26 cellular contexts compared by ENCODE assay signal in the genomic region with DNA sequence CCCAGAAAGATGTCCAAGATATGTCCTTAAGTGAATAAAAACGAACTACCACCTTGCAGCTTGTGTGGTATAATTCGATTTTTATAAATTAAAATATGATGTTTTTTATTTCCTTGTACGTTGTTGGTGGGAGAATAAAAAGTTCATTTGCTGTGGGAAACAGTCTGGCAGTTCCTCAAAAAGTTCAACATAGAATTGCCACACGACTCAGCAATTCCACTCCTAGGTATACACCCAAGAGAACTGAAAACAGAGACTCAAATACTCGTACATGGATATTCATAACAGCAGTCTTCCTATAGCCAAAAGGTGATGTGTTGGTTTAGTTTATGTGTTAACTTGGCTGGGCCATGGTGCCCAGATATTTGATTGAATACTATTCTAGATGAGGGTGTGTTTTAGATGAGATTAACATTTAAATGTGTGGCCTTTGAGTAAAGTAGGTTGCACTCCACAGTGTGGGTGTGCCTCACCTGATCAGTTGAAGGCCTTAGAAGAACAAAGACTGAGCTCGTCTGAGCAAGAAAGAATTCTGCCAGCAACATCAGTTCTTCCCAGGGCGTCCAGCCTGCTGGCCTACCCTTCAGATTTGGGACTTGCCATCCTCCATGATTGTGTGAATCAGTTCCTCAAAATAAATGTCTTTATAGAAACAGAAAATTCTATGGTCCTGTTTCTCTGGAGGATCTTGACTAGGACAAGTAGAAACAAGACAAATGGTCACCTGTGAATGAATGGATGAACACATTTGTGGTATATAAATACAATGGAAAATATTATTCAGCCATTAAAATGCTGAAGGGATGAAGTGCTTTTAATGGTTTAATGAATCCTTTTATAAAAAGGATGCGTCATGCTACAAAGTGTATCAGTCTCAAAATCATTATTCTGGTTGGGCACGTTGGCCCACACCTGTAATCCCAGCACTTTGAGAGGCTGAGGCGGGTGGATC. TPM values are rescaled to one million over a fixed set of nuclear protein-coding genes. Genes with fewer than 3 reads are reported as not detected.
DNase-seq lines count a peak whose midpoint lies in the region; ATAC-seq, FAIRE-seq and TF ChIP-seq lines count a peak whose summit lies in the region.
"Had no signal": no experiment of that assay in that cellular context is flagged by ENCODE, and none has a peak within 500 bp of the region (broad histone marks: within the 10 kb centered on the region; RNA-seq: fewer than 3 reads in every experiment).

No MANE protein-coding gene starts in this region.

- TF ChIP-seq EP300 in GM12878 (IDR thresholded peaks at IDR 0.05; ENCODE audit: borderline replicate concordance in 1 of 2, control insufficient read depth in 1 of 2, low read depth in 2 of 2, low read length in 2 of 2) = no peak

- no peak for TF ChIP-seq RAD21 in GM12878 (IDR thresholded peaks at IDR 0.05; ENCODE audit: insufficient read depth, low read depth, low read length)

- in situ Hi-C loops in GM12878 (cut with MboI) = no loop called here

- H3K4me3 ChIP-seq in HEK293 (ENCODE audit: low read depth, low read length) = no peak overlapping the region
- no peak overlapping the region for H3K4me3 ChIP-seq in GM12878
- peak overlapping the region in 1 of 2 experiments; percentile 19 for H3K4me3 ChIP-seq in neutrophil (ENCODE audit: low read depth in 1 of 2, low read length in 1 of 2)

- H3K79me2 ChIP-seq in GM12878 (ENCODE audit: control insufficient read depth, insufficient read depth, low read length) = no peaks in the 10 kb centered on the region

- RAD21 ChIA-PET in GM12878 (lab: Charles Lee; ENCODE audit: unreplicated experiment) = no interaction called here

- POLR2A ChIA-PET in HEK293 (lab: Yijun Ruan, JAX) = interaction anchor here (0.6 kb wide), 1 partner anchor 616 kb away, joined by 3 read pairs; no protein-coding TSS in a partner anchor
- POLR2A ChIA-PET in GM12878 (lab: Charles Lee) = no interaction called here

- intact Hi-C loops in GM12878 (cut with micrococcal nuclease; ENCODE audit: unreplicated experiment) = no loop called here
- intact Hi-C loops in sciatic nerve (cut with DNase I) = no loop called here

- BruUV-seq in GM12878 (replicated peaks; lab: Mats Ljungman, UMichigan) = no TSS peak

- FAIRE-seq in GM12878 (lab: Jason Lieb, UNC) = no peak
- FAIRE-seq: small intestine had no signal

- H3K4me1 ChIP-seq in HEK293 (ENCODE audit: control insufficient read depth, insufficient read depth, low read length) (no peaks in the 10 kb centered on the region), GM12878 (ENCODE audit: control insufficient read depth, insufficient read depth, low read length) (no peaks in the 10 kb centered on the region; the same call in 1 of the 2 replicates), neutrophil (ENCODE audit: control insufficient read depth in 1 of 2, insufficient read depth in 1 of 2, low read depth in 1 of 2, low read length in 1 of 2) (peaks cover 95 to 96% of the 10 kb centered on the region in 2 experiments)

- CTCF ChIA-PET in HEK293 (lab: Yijun Ruan, JAX) = interaction anchor here (0.9 kb wide), 1 partner anchor 109 kb away, joined by 3 read pairs; no protein-coding TSS in a partner anchor
- CTCF ChIA-PET in GM12878 (lab: Yijun Ruan, JAX) = interaction anchor here (0.9 kb wide), 1 partner anchor 110 kb away, joined by 3 read pairs; no protein-coding TSS in a partner anchor

- H4K20me1 ChIP-seq in GM12878 (ENCODE audit: control insufficient read depth, insufficient read depth) = no peaks in the 10 kb centered on the region

- TF ChIP-seq POLR2A in GM12878 (IDR thresholded peaks at IDR 0.05; ENCODE audit: low read depth, low read length) = no peak

- 69% methylated on average over 10 of the region's 10 CpGs for WGBS in GM12878 (ENCODE audit: insufficient coverage, insufficient replicate concordance, low lambda C conversion rate, missing lambda C conversion rate)

- H3K36me3 ChIP-seq in HEK293 (ENCODE audit: control insufficient read depth in 2 of 2, insufficient read depth in 1 of 2, low read length in 2 of 2) (no peaks in the 10 kb centered on the region), GM12878 (ENCODE audit: control insufficient read depth in 2 of 2, insufficient read depth in 2 of 2, low read length in 1 of 2) (no peaks in the 10 kb centered on the region), neutrophil (no peaks in the 10 kb centered on the region)

- ATAC-seq in GM12878 = no peak
- no peak for ATAC-seq in sciatic nerve
- no peak for ATAC-seq in GM21515 (IDR thresholded peaks at IDR 0.05; ENCODE audit: unreplicated experiment)

- TF ChIP-seq CTCF in HEK293 (tag by site-specific recombination; IDR thresholded peaks at IDR 0.05) (no peak), GM12878 (IDR thresholded peaks at IDR 0.05 in 2 of 3, conservative IDR thresholded peaks at IDR 0.05 in 1 of 3; ENCODE audit: control insufficient read depth in 2 of 3, extremely low read depth in 1 of 3, insufficient read depth in 1 of 3, low read depth in 3 of 3, low read length in 3 of 3) (no peak), neutrophil (IDR thresholded peaks at IDR 0.05) (no peak)

- H3K9ac ChIP-seq in GM12878 (ENCODE audit: control insufficient read depth, insufficient read depth, low read length) = no peak overlapping the region
- H3K9ac ChIP-seq: KMS-11 had no signal

- H3K4me2 ChIP-seq in GM12878 (ENCODE audit: control insufficient read depth, insufficient read depth) = no peak overlapping the region
- H3K4me2 ChIP-seq: KMS-11 had no signal

- H3K27me3 ChIP-seq in GM12878 (replicated peaks in 1 of 2; ENCODE audit: control insufficient read depth in 2 of 2, insufficient read depth in 2 of 2, low read length in 1 of 2) = no peaks in the 10 kb centered on the region
- H3K27me3 ChIP-seq in neutrophil = no peaks in the 10 kb centered on the region

- H3K9me3 ChIP-seq in HEK293 (ENCODE audit: control insufficient read depth, insufficient read depth, low read depth, low read length) = no peaks in the 10 kb centered on the region
- no peaks in the 10 kb centered on the region for H3K9me3 ChIP-seq in GM12878 (replicated peaks; ENCODE audit: control insufficient read depth, insufficient read depth, low read length)
- H3K9me3 ChIP-seq in neutrophil = no peaks in the 10 kb centered on the region

- SMC1A ChIA-PET in GM12878 (lab: Charles Lee; ENCODE audit: uncharacterized antibody, unreplicated experiment) = interaction anchor here (0.6 to 1.0 kb wide), 2 partner anchors 82 to 110 kb away, joined by 3 to 4 read pairs; no protein-coding TSS in a partner anchor

- no peak for DNase-seq in GM12878 (ENCODE audit: low read depth, low spot score)
- DNase-seq in sciatic nerve (ENCODE audit: low spot score) = no peak
- DNase-seq: activated CD4-positive, CD25-positive, alpha-beta regulatory T cell treated with anti-CD3 and anti-CD28 coated beads, Interleukin-2, amount 50 U/mL, for 72 hours; activated naive CD4-positive, alpha-beta T cell treated with Interleukin-2 at 50 U/mL for 16 hours; activated T-cell treated with anti-CD3 and anti-CD28 coated beads, Interleukin-2, amount 50 U/mL, for 48 hours; CD8-positive, alpha-beta memory T cell; cortex of kidney; DMS53; endodermal cell; HFFc6; mesenchymal stem cell; NCI-H1048; NCI-H187 treated with DMSO at 0.1 percent for 48 hours; NCI-H748 treated with DMSO at 0.1 percent for 48 hours; nucleus accumbens; SHP77; small intestine; stimulated activated CD4-positive, alpha-beta T cell treated with anti-CD3 and anti-CD28 coated beads, Interleukin-2, amount 100 ng/mL, for 48 hours; stimulated activated naive CD4-positive, alpha-beta T cell treated with Interleukin-2 at 50 U/mL for 16 hours; SW 1271 had no signal

- H2AFZ ChIP-seq in GM12878 (ENCODE audit: control insufficient read depth, low read depth, low read length) = no peak overlapping the region

- H3K27ac ChIP-seq in HEK293 (ENCODE audit: extremely low read depth, low read depth, low read length) (no peak overlapping the region), GM12878 (ENCODE audit: control insufficient read depth, insufficient read depth) (no peak overlapping the region), neutrophil (peak overlapping the region; percentile 81)
- H3K27ac ChIP-seq: KMS-11 had no signal

RNA-seq across cellular contexts. Expression of a gene that starts 5.1 kb away (rescaled TPM):
- total RNA-seq in GM12878 (2013; cell fraction: nucleolus; rRNA removed) = 71.4 and 71.6 TPM in 2 replicates
- total RNA-seq in GM12878 (2014; rRNA removed) = 46.7 and 51.8 TPM in 2 replicates
- total RNA-seq in GM12878 (2014; rRNA removed; fragmentation: Illumina TruSeq; extraction: Trizol) = 60.4 and 61.4 TPM in 2 replicates
- 52.0 and 54.3 TPM in 2 replicates for total RNA-seq in GM12878 (2021)
- 19.8 TPM for polyA plus RNA-seq in GM12878 (2011; ENCODE audit: low read depth)
- polyA plus RNA-seq in GM12878 (2011; rRNA removed) = 55.6 and 96.0 TPM in 2 replicates
- 28.4 and 28.7 TPM in 2 replicates for polyA plus RNA-seq in GM12878 (2011; cell fraction: cytosol; rRNA removed)
- polyA plus RNA-seq in GM12878 (2011; cell fraction: nucleus; rRNA removed) = 16.5 and 26.0 TPM in 2 replicates
- polyA plus RNA-seq in GM12878 (2012) = 37.3 and 39.8 TPM in 2 replicates
- polyA plus RNA-seq in GM12878 (2014; fragmentation: Illumina TruSeq; extraction: Trizol) = 67.8 and 74.6 TPM in 2 replicates
- polyA plus RNA-seq in GM12878 (2014; fragmentation: Nextera tagmentation; extraction: Ambion mirVana) = 10 to 100 TPM; 29.4 to 44.5 TPM
- 50.9 and 61.1 TPM in 2 replicates for polyA plus RNA-seq in GM12878 (2014; rRNA removed)
- 10 to 100 TPM; 94.2 to 97.7 TPM for polyA plus RNA-seq in GM12878 (2016; fragmentation: Nextera tagmentation; extraction: Ambion mirVana)
- 20.5 and 20.7 TPM in 2 replicates for polyA minus RNA-seq in GM12878 (2011; rRNA and poly(A)+ RNA removed)
- polyA minus RNA-seq in GM12878 (2011; cell fraction: cytosol; rRNA and poly(A)+ RNA removed) = 9.4 and 11.6 TPM in 2 replicates
- polyA minus RNA-seq in GM12878 (2011; cell fraction: nucleus; rRNA and poly(A)+ RNA removed) = 16.1 and 22.9 TPM in 2 replicates
- 32.7 TPM for total RNA-seq in sciatic nerve

RNA-seq across cellular contexts. Expression of a gene that starts 16.9 kb away (rescaled TPM):
- 0.06 TPM in 1 of 2 replicates, not detected in the other for total RNA-seq in GM12878 (2013; cell fraction: nucleolus; rRNA removed)
- total RNA-seq in GM12878 (2014; rRNA removed) (under 0.01 TPM in 1 of 2 replicates, not detected in the other), GM12878 (2014; rRNA removed; fragmentation: Illumina TruSeq; extraction: Trizol) (0.04 and 0.05 TPM in 2 replicates), GM12878 (2021) (0.05 TPM in 2 replicates), sciatic nerve (1.4 TPM)
- not detected for polyA plus RNA-seq in GM12878 (2011; ENCODE audit: low read depth)
- polyA plus RNA-seq in GM12878 (2011; rRNA removed) (not detected in 2 replicates), GM12878 (2014; fragmentation: Illumina TruSeq; extraction: Trizol) (0.01 and 0.03 TPM in 2 replicates), GM12878 (2014; fragmentation: Nextera tagmentation; extraction: Ambion mirVana) (not detected), GM12878 (2014; rRNA removed) (0.06 TPM in 1 of 2 replicates, not detected in the other), GM12878 (2016; fragmentation: Nextera tagmentation; extraction: Ambion mirVana) (not detected)
- polyA plus RNA-seq in GM12878 (2011; cell fraction: cytosol; rRNA removed) = not detected in 2 replicates
- not detected in 2 replicates for polyA plus RNA-seq in GM12878 (2011; cell fraction: nucleus; rRNA removed)
- 0.03 TPM in 1 of 2 replicates, not detected in the other for polyA plus RNA-seq in GM12878 (2012)
- not detected in 2 replicates for polyA minus RNA-seq in GM12878 (2011; rRNA and poly(A)+ RNA removed)
- polyA minus RNA-seq in GM12878 (2011; cell fraction: cytosol; rRNA and poly(A)+ RNA removed) = not detected in 2 replicates
- polyA minus RNA-seq in GM12878 (2011; cell fraction: nucleus; rRNA and poly(A)+ RNA removed) = not detected in 2 replicates
- total RNA-seq: HFFc6, myocyte had no signal
- polyA plus RNA-seq: CD8-positive, alpha-beta memory T cell had no signal

RNA-seq across cellular contexts. Expression of a gene that starts 26.9 kb away (rescaled TPM):
- total RNA-seq in GM12878 (2013; cell fraction: nucleolus; rRNA removed) = 3.6 and 3.9 TPM in 2 replicates
- total RNA-seq in GM12878 (2014; rRNA removed) (0.28 and 0.33 TPM in 2 replicates), GM12878 (2014; rRNA removed; fragmentation: Illumina TruSeq; extraction: Trizol) (0.41 and 0.54 TPM in 2 replicates), GM12878 (2021) (0.48 and 0.59 TPM in 2 replicates), sciatic nerve (0.89 TPM)
- polyA plus RNA-seq in GM12878 (2011; ENCODE audit: low read depth) = 0.10 TPM
- polyA plus RNA-seq in GM12878 (2011; rRNA removed) (0.39 and 0.69 TPM in 2 replicates), GM12878 (2014; fragmentation: Illumina TruSeq; extraction: Trizol) (0.29 and 0.54 TPM in 2 replicates), GM12878 (2014; fragmentation: Nextera tagmentation; extraction: Ambion mirVana) (under 1 TPM; 0.08 to 0.09 TPM), GM12878 (2014; rRNA removed) (0.20 and 0.32 TPM in 2 replicates), GM12878 (2016; fragmentation: Nextera tagmentation; extraction: Ambion mirVana) (under 1 TPM; 0.16 to 0.25 TPM)
- 0.09 and 0.10 TPM in 2 replicates for polyA plus RNA-seq in GM12878 (2011; cell fraction: cytosol; rRNA removed)
- 0.38 and 0.46 TPM in 2 replicates for polyA plus RNA-seq in GM12878 (2011; cell fraction: nucleus; rRNA removed)
- 0.22 TPM in 2 replicates for polyA plus RNA-seq in GM12878 (2012)
- polyA minus RNA-seq in GM12878 (2011; rRNA and poly(A)+ RNA removed) = 1.1 TPM in 2 replicates
- 0.62 TPM in 1 of 2 replicates, not detected in the other for polyA minus RNA-seq in GM12878 (2011; cell fraction: cytosol; rRNA and poly(A)+ RNA removed)
- 0.24 and 0.57 TPM in 2 replicates for polyA minus RNA-seq in GM12878 (2011; cell fraction: nucleus; rRNA and poly(A)+ RNA removed)

RNA-seq across cellular contexts. Expression of a gene that starts 30.9 kb away (rescaled TPM):
- total RNA-seq in GM12878 (2013; cell fraction: nucleolus; rRNA removed) = 1.2 and 1.3 TPM in 2 replicates
- total RNA-seq in GM12878 (2014; rRNA removed) (1.0 and 1.2 TPM in 2 replicates), GM12878 (2014; rRNA removed; fragmentation: Illumina TruSeq; extraction: Trizol) (2.0 and 2.4 TPM in 2 replicates), GM12878 (2021) (1.9 and 2.2 TPM in 2 replicates), sciatic nerve (3.5 TPM)
- polyA plus RNA-seq in GM12878 (2011; ENCODE audit: low read depth) = 0.79 TPM
- polyA plus RNA-seq in GM12878 (2011; rRNA removed) (0.50 and 0.57 TPM in 2 replicates), GM12878 (2014; fragmentation: Illumina TruSeq; extraction: Trizol) (2.4 and 3.1 TPM in 2 replicates), GM12878 (2014; fragmentation: Nextera tagmentation; extraction: Ambion mirVana) (1 to 10 TPM; 2.2 to 3.0 TPM), GM12878 (2014; rRNA removed) (1.5 and 2.4 TPM in 2 replicates), GM12878 (2016; fragmentation: Nextera tagmentation; extraction: Ambion mirVana) (1 to 10 TPM; 1.6 to 2.2 TPM)
- 0.61 and 0.69 TPM in 2 replicates for polyA plus RNA-seq in GM12878 (2011; cell fraction: cytosol; rRNA removed)
- 0.32 and 0.46 TPM in 2 replicates for polyA plus RNA-seq in GM12878 (2011; cell fraction: nucleus; rRNA removed)
- polyA plus RNA-seq in GM12878 (2012) = 1.4 and 1.6 TPM in 2 replicates
- 1.2 and 1.5 TPM in 2 replicates for polyA minus RNA-seq in GM12878 (2011; rRNA and poly(A)+ RNA removed)
- polyA minus RNA-seq in GM12878 (2011; cell fraction: cytosol; rRNA and poly(A)+ RNA removed) = not detected in 2 replicates
- 0.60 and 1.1 TPM in 2 replicates for polyA minus RNA-seq in GM12878 (2011; cell fraction: nucleus; rRNA and poly(A)+ RNA removed)
- total RNA-seq: CD8-positive, alpha-beta memory T cell; endodermal cell; HFFc6; HT1080; myocyte had no signal
- polyA plus RNA-seq: CD8-positive, alpha-beta memory T cell had no signal

RNA-seq across cellular contexts. Expression of a gene that starts 44.3 kb away (rescaled TPM):
- total RNA-seq in GM12878 (2013; cell fraction: nucleolus; rRNA removed) = 0.25 and 0.39 TPM in 2 replicates
- total RNA-seq in GM12878 (2014; rRNA removed) (0.22 and 0.34 TPM in 2 replicates), GM12878 (2014; rRNA removed; fragmentation: Illumina TruSeq; extraction: Trizol) (0.22 and 0.37 TPM in 2 replicates), GM12878 (2021) (0.13 and 0.28 TPM in 2 replicates), sciatic nerve (2.6 TPM)
- polyA plus RNA-seq in GM12878 (2011; ENCODE audit: low read depth) = not detected
- polyA plus RNA-seq in GM12878 (2011; rRNA removed) (0.16 and 0.19 TPM in 2 replicates), GM12878 (2014; fragmentation: Illumina TruSeq; extraction: Trizol) (0.25 and 0.93 TPM in 2 replicates), GM12878 (2014; fragmentation: Nextera tagmentation; extraction: Ambion mirVana) (under 1 TPM; 0.37 to 0.66 TPM), GM12878 (2014; rRNA removed) (0.18 and 0.58 TPM in 2 replicates), GM12878 (2016; fragmentation: Nextera tagmentation; extraction: Ambion mirVana) (under 1 TPM; 0.43 to 0.48 TPM)
- polyA plus RNA-seq in GM12878 (2011; cell fraction: cytosol; rRNA removed) = 0.18 and 0.27 TPM in 2 replicates
- 0.19 and 0.25 TPM in 2 replicates for polyA plus RNA-seq in GM12878 (2011; cell fraction: nucleus; rRNA removed)
- polyA plus RNA-seq in GM12878 (2012) = 0.32 and 0.37 TPM in 2 replicates
- 0.26 and 0.59 TPM in 2 replicates for polyA minus RNA-seq in GM12878 (2011; rRNA and poly(A)+ RNA removed)
- not detected in 2 replicates for polyA minus RNA-seq in GM12878 (2011; cell fraction: cytosol; rRNA and poly(A)+ RNA removed)
- 0.12 and 0.29 TPM in 2 replicates for polyA minus RNA-seq in GM12878 (2011; cell fraction: nucleus; rRNA and poly(A)+ RNA removed)
- total RNA-seq: CD8-positive, alpha-beta memory T cell; endodermal cell; HFFc6; HT1080; myocyte had no signal
- polyA plus RNA-seq: CD8-positive, alpha-beta memory T cell had no signal
